26 cellular contexts compared by ENCODE assay signal in genomic region chr7:17248527-17248926, GRCh38. TPM values are rescaled to one million over a fixed set of nuclear protein-coding genes. Genes with fewer than 3 reads are reported as not detected.
"Had no signal": no experiment of that assay in that cellular context is flagged by ENCODE, and none has a peak within 500 bp of the region (broad histone marks: within the 10 kb centered on the region; RNA-seq: fewer than 3 reads in every experiment).

No MANE protein-coding gene starts in this region.

- H3K4me2 ChIP-seq: SK-N-SH had no signal

- H3K4me3 ChIP-seq: adrenal gland, Peyer's patch, SJSA1 had no signal

- H3K9ac ChIP-seq: SK-N-SH had no signal

- H3K36me3 ChIP-seq: adrenal gland, Peyer's patch, SJSA1 had no signal

- H3K4me1 ChIP-seq: adrenal gland, Peyer's patch, SJSA1 had no signal

- ATAC-seq: activated CD8-positive, alpha-beta T cell treated with anti-CD3 and anti-CD28 coated beads for 36 hours; activated T-cell treated with anti-CD3 and anti-CD28 coated beads, Interleukin-2, amount 50 U/mL, for 72 hours; activated T-helper 17 cell treated with anti-CD3 and anti-CD28 coated beads, Interleukin-2, amount 50 U/mL, for 72 hours; PC-3 had no signal

- FAIRE-seq: astrocyte, bronchial epithelial cell, TTC549 had no signal

- DNase-seq: activated CD4-positive, alpha-beta T cell treated with anti-CD3 and anti-CD28 coated beads, Interleukin-2, amount 10 ng/mL, durations not matched to agents 24 days and 14 days; activated CD4-positive, alpha-beta T cell treated with anti-CD3 and anti-CD28 coated beads, Interleukin-2, amount 50 U/mL, for 4 hours; activated CD8-positive, alpha-beta T cell treated with anti-CD3 and anti-CD28 coated beads for 36 hours; activated effector memory CD4-positive, alpha-beta T cell treated with anti-CD3 and anti-CD28 coated beads, Interleukin-2, amount 50 U/mL, for 16 hours; activated naive CD4-positive, alpha-beta T cell; activated naive CD4-positive, alpha-beta T cell treated with anti-CD3 and anti-CD28 coated beads, Interleukin-2, amount 50 U/mL, for 16 hours; activated naive CD8-positive, alpha-beta T cell treated with anti-CD3 and anti-CD28 coated beads, Interleukin-2, amount 10 ng/mL, durations not matched to agents 7 days and 5 days; activated T-cell treated with anti-CD3 and anti-CD28 coated beads, Interleukin-2, amount 50 U/mL, for 1 hour; activated T-cell treated with anti-CD3 and anti-CD28 coated beads, Interleukin-2, amount 50 U/mL, for 72 hours; adrenal gland; caudate nucleus; NCI-H1105; NCI-H1417 treated with DMSO at 0.1 percent for 48 hours; NCI-H2029; NCI-H345; NCI-H524 treated with DMSO at 0.1 percent for 48 hours; PC-3; Peyer's patch; RPMI8226; SHP77 treated with DMSO at 0.1 percent for 48 hours; SK-N-SH had no signal

- H3K9me3 ChIP-seq: adrenal gland, Peyer's patch, SJSA1, SK-N-SH had no signal

- H3K27ac ChIP-seq: adrenal gland, Peyer's patch, SJSA1 had no signal

- H3K27me3 ChIP-seq: adrenal gland, Peyer's patch, SJSA1 had no signal

RNA-seq across cellular contexts. Expression of gene AHR, which starts 49.9 kb away (rescaled TPM):
- polyA plus RNA-seq: SK-N-SH had no signal
